Comparison of ENCODE assay signal across 6 cellular contexts in the genomic region with DNA sequence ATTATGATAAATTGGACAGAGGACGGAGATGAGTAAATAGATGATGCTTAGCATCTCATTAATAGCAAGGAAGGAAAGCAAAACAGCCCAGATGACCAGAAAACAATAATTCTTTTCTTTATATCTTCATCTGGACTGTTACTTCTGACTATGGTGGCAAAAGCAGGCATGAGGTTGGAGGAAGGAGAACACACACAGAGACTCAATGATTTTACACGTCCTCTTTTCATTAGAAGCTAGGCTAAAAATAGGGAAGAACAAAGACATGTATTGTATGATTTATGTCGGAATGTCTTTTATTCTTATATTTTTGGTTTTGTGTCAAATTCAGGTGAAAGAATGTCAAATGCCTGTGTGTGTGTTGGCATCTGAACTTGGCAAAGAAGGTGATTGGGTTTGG.
"Had no signal": no experiment of that assay in that cellular context is flagged by ENCODE, and none has a peak within 500 bp of the region (broad histone marks: within the 10 kb centered on the region; RNA-seq: fewer than 3 reads in every experiment).

No MANE protein-coding gene starts in this region.

- H3K27me3 Mint-ChIP-seq: IgD-negative memory B cell had no signal

- ATAC-seq: HepG2, K562 had no signal

- H3K27ac Mint-ChIP-seq: IgD-negative memory B cell had no signal

- DNase-seq: IMR-90, KBM-7, KG1 had no signal

- H3K4me3 Mint-ChIP-seq: IgD-negative memory B cell had no signal
